23 cellular contexts compared by ENCODE assay signal in the genomic region with DNA sequence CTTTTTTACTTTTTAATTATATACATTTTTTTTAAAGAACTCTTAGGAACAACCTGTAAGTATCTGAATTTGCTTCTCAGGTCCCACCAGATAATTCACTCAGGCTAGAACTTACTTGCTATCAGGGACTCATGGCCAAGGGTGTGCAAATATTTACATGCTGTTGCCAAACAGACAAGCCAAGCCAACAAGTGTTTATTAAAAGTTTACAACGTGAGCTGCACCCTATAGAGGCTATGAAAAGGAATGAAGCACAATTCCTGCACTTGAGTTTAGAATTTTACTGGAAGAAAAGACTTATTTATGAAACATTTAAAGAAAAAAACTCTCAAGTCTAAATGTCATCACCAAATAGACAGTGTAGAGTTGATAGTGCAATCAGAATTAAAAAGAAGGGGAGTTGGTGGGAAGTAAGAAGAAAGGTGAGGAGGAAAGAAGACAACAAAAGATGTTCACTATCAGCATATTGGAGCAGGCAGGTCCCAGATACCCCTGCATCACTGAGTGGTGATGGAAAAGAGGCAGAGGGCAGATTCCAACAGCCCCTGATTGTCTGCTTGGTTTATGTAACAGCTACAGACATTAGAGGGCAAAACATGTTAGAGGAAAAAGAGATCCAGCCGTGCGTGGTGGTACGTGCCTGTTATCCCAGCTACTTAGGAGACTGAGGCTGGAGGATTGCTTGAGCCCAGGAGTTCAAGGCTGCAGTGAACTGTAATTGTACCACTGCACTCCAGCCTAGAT. TPM values are rescaled to one million over a fixed set of nuclear protein-coding genes. Genes with fewer than 3 reads are reported as not detected.
A peak's percentile ranks its signal among the peaks of the same experiment; 100 is the strongest.
DNase-seq lines count a peak whose midpoint lies in the region; ATAC-seq, FAIRE-seq and TF ChIP-seq lines count a peak whose summit lies in the region.
"Had no signal": no experiment of that assay in that cellular context is flagged by ENCODE, and none has a peak within 500 bp of the region (broad histone marks: within the 10 kb centered on the region; RNA-seq: fewer than 3 reads in every experiment).

No MANE protein-coding gene starts in this region.

- H2AFZ ChIP-seq in PC-3 (ENCODE audit: low read length), result no peak overlapping the region
- H2AFZ ChIP-seq in HepG2 (ENCODE audit: low read length), result no peak overlapping the region
- H2AFZ ChIP-seq: PC-9 had no signal

- no peaks in the 10 kb centered on the region for H3K9me2 ChIP-seq in PC-3 (replicated peaks; ENCODE audit: low read length)

- TF ChIP-seq RAD21 in HepG2 (CRISPR knock-in tag; IDR thresholded peaks at IDR 0.05), result no peak

- H3K4me2 ChIP-seq in PC-3 (ENCODE audit: low read length) (no peak overlapping the region), HepG2 (ENCODE audit: low read depth, low read length) (peak overlapping the region; percentile 9; the same call in 1 of the 2 replicates)
- H3K4me2 ChIP-seq: BLaER1, PC-9 had no signal

- BruUV-seq in MCF 10A (replicated peaks; lab: Mats Ljungman, UMichigan) (no TSS peak), PC-3 (replicated peaks; lab: Mats Ljungman, UMichigan) (no TSS peak), HepG2 (replicated peaks; lab: Mats Ljungman, UMichigan) (no TSS peak)

- no peak overlapping the region for H3K9ac ChIP-seq in PC-3 (ENCODE audit: low read length)
- H3K9ac ChIP-seq in HepG2 (ENCODE audit: insufficient read depth, low read depth, low read length), result no peak overlapping the region
- H3K9ac ChIP-seq: BLaER1 had no signal

- H3K36me3 Mint-ChIP-seq in MCF 10A (ENCODE audit: insufficient read depth, unreplicated experiment), result peaks cover 14% of the 10 kb centered on the region
- H3K36me3 Mint-ChIP-seq: CD4-positive, CD25-positive, alpha-beta regulatory T cell had no signal

- peaks cover 34% of the 10 kb centered on the region for H3K4me1 Mint-ChIP-seq in MCF 10A (ENCODE audit: insufficient read depth, unreplicated experiment)

- TF ChIP-seq POLR2A in HepG2 (IDR thresholded peaks at IDR 0.05; ENCODE audit: insufficient read depth in 1 of 2, low read depth in 2 of 2, low read length in 2 of 2) (no peak), GM18505 (IDR thresholded peaks at IDR 0.05; ENCODE audit: borderline replicate concordance, extremely low read depth, insufficient read depth, insufficient read length) (no peak), tibial nerve (IDR thresholded peaks at IDR 0.05) (no peak)

- FAIRE-seq in HepG2 (lab: Jason Lieb, UNC), result peak; percentile 53
- FAIRE-seq: GM19239, H54 had no signal

- H3K27me3 ChIP-seq in PC-3 (ENCODE audit: low read length) (no peaks in the 10 kb centered on the region), HepG2 (ENCODE audit: control insufficient read depth in 1 of 2, insufficient read depth in 2 of 2, low read length in 2 of 2) (no peaks in the 10 kb centered on the region), upper lobe of right lung (no peaks in the 10 kb centered on the region), tibial nerve (no peaks in the 10 kb centered on the region)
- H3K27me3 ChIP-seq: BLaER1 had no signal

- no peaks in the 10 kb centered on the region for H3K9me3 Mint-ChIP-seq in MCF 10A (ENCODE audit: unreplicated experiment)

- TF ChIP-seq EP300 in HepG2 (IDR thresholded peaks at IDR 0.05; ENCODE audit: low read depth in 2 of 2, low read length in 2 of 2), result peak in 1 of 2 experiments; percentile 29; a peak in 1 of 4 replicates
- no peak for TF ChIP-seq EP300 in HepG2 (CRISPR knock-in tag; IDR thresholded peaks at IDR 0.05; ENCODE audit: borderline replicate concordance)
- TF ChIP-seq EP300 in tibial nerve (IDR thresholded peaks at IDR 0.05), result no peak

- no peak overlapping the region for H3K27ac Mint-ChIP-seq in MCF 10A (ENCODE audit: low read depth, unreplicated experiment)
- H3K27ac Mint-ChIP-seq: CD4-positive, CD25-positive, alpha-beta regulatory T cell had no signal

- H4K20me1 ChIP-seq in PC-3 (ENCODE audit: low read length) (no peaks in the 10 kb centered on the region), HepG2 (ENCODE audit: insufficient read depth, low read length) (no peaks in the 10 kb centered on the region)
- H4K20me1 ChIP-seq: BLaER1 had no signal

- H3K4me1 ChIP-seq in PC-3 (ENCODE audit: insufficient read depth, low read length) (no peaks in the 10 kb centered on the region), HepG2 (ENCODE audit: insufficient read depth, low read length) (peaks cover 45% of the 10 kb centered on the region), upper lobe of right lung (no peaks in the 10 kb centered on the region), tibial nerve (no peaks in the 10 kb centered on the region)
- H3K4me1 ChIP-seq: BLaER1 had no signal

- WGBS in HepG2 (ENCODE audit: low lambda C conversion rate), result 35% methylated on average over 4 of the region's 4 CpGs
- 61 to 65% methylated on average over 4 of the region's 4 CpGs for whole genome bisulfite sequencing in tibial nerve, 2 donors

- no peaks in the 10 kb centered on the region for H3K36me3 ChIP-seq in PC-3 (ENCODE audit: low read depth, low read length)
- no peaks in the 10 kb centered on the region for H3K36me3 ChIP-seq in HepG2 (replicated peaks in 1 of 2; ENCODE audit: control insufficient read depth in 1 of 2, insufficient read depth in 2 of 2, low read length in 2 of 2)
- H3K36me3 ChIP-seq in upper lobe of right lung, result no peaks in the 10 kb centered on the region
- H3K36me3 ChIP-seq in tibial nerve, result no peaks in the 10 kb centered on the region
- H3K36me3 ChIP-seq: BLaER1 had no signal

- POLR2A ChIA-PET in MCF 10A (lab: Yijun Ruan, JAX), result interaction anchor here (0.6 to 1.4 kb wide), 3 partner anchors 17 to 1500 kb away, joined by 3 to 5 read pairs (median 4); a partner anchor contains a TSS
- POLR2A ChIA-PET in PC-3 (lab: Charles Lee; ENCODE audit: unreplicated experiment), result no interaction called here
- POLR2A ChIA-PET in HepG2 (lab: Yijun Ruan, JAX), result interaction anchor here (1.0 to 1.5 kb wide), 3 partner anchors 10 to 23 kb away, joined by 4 to 5 read pairs (median 4); no protein-coding TSS in a partner anchor

- no peaks in the 10 kb centered on the region for H3K27me3 Mint-ChIP-seq in MCF 10A (ENCODE audit: insufficient read depth, unreplicated experiment)
- H3K27me3 Mint-ChIP-seq: CD4-positive, CD25-positive, alpha-beta regulatory T cell had no signal

- peak; percentile 42 to 48 for DNase-seq in T47D (ENCODE audit: low read depth in 1 of 2, low spot score in 1 of 2)
- no peak for DNase-seq in MCF 10A (ENCODE audit: unreplicated experiment)
- no peak for DNase-seq in PC-3
- DNase-seq in HepG2 (ENCODE audit: low spot score), result peak; percentile 36
- no peak for DNase-seq in upper lobe of right lung
- no peak for DNase-seq in tibial nerve (ENCODE audit: low spot score in 2 of 2)
- DNase-seq: CD4-positive, CD25-positive, alpha-beta regulatory T cell; KBM-7; MM.1S; NCI-H2081; NCI-H2171 treated with DMSO at 0.1 percent for 48 hours; NCI-H446; NCI-H524 treated with DMSO at 0.1 percent for 48 hours; NCI-H774; PC-9; RPMI8226; SHP77 treated with DMSO at 0.1 percent for 48 hours; T-helper 1 cell had no signal

- intact Hi-C loops in MCF 10A (cut with micrococcal nuclease) (no loop called here), PC-3 (cut with micrococcal nuclease) (loop anchor here (10.0 kb wide), 1 partner anchor 476 kb away; a partner anchor contains a TSS), HepG2 (cut with micrococcal nuclease; ENCODE audit: unreplicated experiment) (loop anchor here (2.0 kb wide), 1 partner anchor 32 kb away; a partner anchor contains a TSS), upper lobe of right lung (cut with DNase I) (no loop called here)

- in situ Hi-C loops in T47D (cut with HindIII; ENCODE audit: low pct_unique_long_range_greater_than_20kb, low sequenced_read_pairs), result no loop called here
- in situ Hi-C loops in HepG2 (cut with HindIII; ENCODE audit: extremely low pct_ligation_motif_present, low pct_unique_long_range_greater_than_20kb), result no loop called here

- H3K27ac ChIP-seq in PC-3 (ENCODE audit: low read length) (no peak overlapping the region), HepG2 (ENCODE audit: extremely low read length, insufficient read depth, low read length) (no peak overlapping the region), upper lobe of right lung (no peak overlapping the region), tibial nerve (no peak overlapping the region)
- H3K27ac ChIP-seq: BLaER1, PC-9 had no signal

- no peak overlapping the region for H3K4me3 Mint-ChIP-seq in MCF 10A (ENCODE audit: unreplicated experiment)
- H3K4me3 Mint-ChIP-seq: CD4-positive, CD25-positive, alpha-beta regulatory T cell had no signal

- TF ChIP-seq CTCF in MCF 10A (IDR thresholded peaks at IDR 0.05; ENCODE audit: unreplicated experiment) (no peak), PC-3 (conservative IDR thresholded peaks at IDR 0.05; ENCODE audit: low read depth, low read length) (no peak), HepG2 (CRISPR knock-in tag; IDR thresholded peaks at IDR 0.05) (no peak), upper lobe of right lung (IDR thresholded peaks at IDR 0.05) (no peak), tibial nerve (IDR thresholded peaks at IDR 0.05) (no peak)

- H3K79me2 ChIP-seq in PC-3 (ENCODE audit: low read length) (no peaks in the 10 kb centered on the region), HepG2 (ENCODE audit: insufficient read depth, low read length) (no peaks in the 10 kb centered on the region)

- CTCF ChIA-PET in MCF 10A (lab: Yijun Ruan, JAX) (interaction anchor here (0.5 to 0.8 kb wide), 2 partner anchors 10 to 22 kb away, joined by 3 read pairs; no protein-coding TSS in a partner anchor), PC-3 (lab: Charles Lee) (no interaction called here), HepG2 (lab: Yijun Ruan, JAX; ENCODE audit: low intra/inter-chr PET ratio, low total read pairs) (no interaction called here)

- no peaks in the 10 kb centered on the region for H3F3A ChIP-seq in PC-3 (ENCODE audit: low read length, unreplicated experiment)

- ATAC-seq in PC-3, result peak; percentile 73
- peak; percentile 92 for ATAC-seq in HepG2
- ATAC-seq in upper lobe of right lung, result peak; percentile 29
- no peak for ATAC-seq in GM18505 (IDR thresholded peaks at IDR 0.05; ENCODE audit: unreplicated experiment)
- ATAC-seq in HG03469 (IDR thresholded peaks at IDR 0.05; ENCODE audit: unreplicated experiment), result no peak

- H3K9me3 ChIP-seq in PC-3 (ENCODE audit: low read length), result no peaks in the 10 kb centered on the region
- no peaks in the 10 kb centered on the region for H3K9me3 ChIP-seq in HepG2 (ENCODE audit: low read length)
- H3K9me3 ChIP-seq in upper lobe of right lung, result no peaks in the 10 kb centered on the region
- H3K9me3 ChIP-seq in tibial nerve, result no peaks in the 10 kb centered on the region
- H3K9me3 ChIP-seq: BLaER1 had no signal

- H3K4me3 ChIP-seq in PC-3 (ENCODE audit: low read length) (no peak overlapping the region), HepG2 (replicated peaks in 1 of 3; ENCODE audit: insufficient read depth in 1 of 3, low read depth in 2 of 3, low read length in 3 of 3) (no peak overlapping the region), upper lobe of right lung (no peak overlapping the region), tibial nerve (no peak overlapping the region)
- H3K4me3 ChIP-seq: BLaER1, PC-9 had no signal

RNA-seq across cellular contexts. Expression of a gene that starts 32.8 kb away (rescaled TPM):
- total RNA-seq in MCF 10A (2022) (14.9 and 29.6 TPM in 2 replicates), PC-3 (2014; rRNA removed) (5.9 and 6.2 TPM in 2 replicates), HepG2 (2016; rRNA removed; fragmentation: Illumina TruSeq; extraction: Trizol) (3.1 and 3.7 TPM in 2 replicates), upper lobe of right lung (12.4 TPM), tibial nerve (1 to 10 TPM; 1.0 to 5.1 (median 2.0) TPM)
- 2.1 and 2.2 TPM in 2 replicates for total RNA-seq in HepG2 (2016; cell fraction: cytosol; rRNA removed; fragmentation: Illumina TruSeq; extraction: Trizol; ENCODE audit: low read depth)
- total RNA-seq in HepG2 (2016; cell fraction: insoluble cytoplasmic fraction; rRNA removed; fragmentation: Illumina TruSeq; extraction: Trizol), result 2.6 and 3.8 TPM in 2 replicates
- total RNA-seq in HepG2 (2016; cell fraction: membrane; rRNA removed; fragmentation: Illumina TruSeq; extraction: Trizol), result 2.4 and 3.8 TPM in 2 replicates
- 7.9 and 8.9 TPM in 2 replicates for total RNA-seq in HepG2 (2016; cell fraction: nucleus; rRNA removed; fragmentation: Illumina TruSeq; extraction: Trizol)
- 2.6 and 2.8 TPM in 2 replicates for polyA plus RNA-seq in HepG2 (2011; rRNA removed)
- polyA plus RNA-seq in HepG2 (2011; cell fraction: cytosol; rRNA removed), result 1.7 and 2.1 TPM in 2 replicates
- polyA plus RNA-seq in HepG2 (2011; cell fraction: nucleus; rRNA removed), result 4.9 and 6.9 TPM in 2 replicates
- polyA plus RNA-seq in HepG2 (2012), result 1.7 and 2.5 TPM in 2 replicates
- polyA plus RNA-seq in HepG2 (2016; cell fraction: cytosol; fragmentation: Illumina TruSeq; extraction: Trizol; ENCODE audit: low read depth), result 0.76 and 1.0 TPM in 2 replicates
- polyA plus RNA-seq in HepG2 (2016; cell fraction: insoluble cytoplasmic fraction; fragmentation: Illumina TruSeq; extraction: Trizol; ENCODE audit: low read depth), result 2.7 and 3.7 TPM in 2 replicates
- 1.4 and 1.7 TPM in 2 replicates for polyA plus RNA-seq in HepG2 (2016; cell fraction: membrane; fragmentation: Illumina TruSeq; extraction: Trizol; ENCODE audit: low read depth)
- polyA plus RNA-seq in HepG2 (2016; cell fraction: nucleus; fragmentation: Illumina TruSeq; extraction: Trizol; ENCODE audit: insufficient read depth, low read depth), result 11.0 and 12.4 TPM in 2 replicates
- 4.5 and 13.0 TPM in 2 replicates for polyA minus RNA-seq in HepG2 (2011; rRNA and poly(A)+ RNA removed; ENCODE audit: low replicate concordance)
- 2.0 and 2.5 TPM in 2 replicates for polyA minus RNA-seq in HepG2 (2011; cell fraction: cytosol; rRNA and poly(A)+ RNA removed)
- polyA minus RNA-seq in HepG2 (2011; cell fraction: nucleus; rRNA and poly(A)+ RNA removed), result 8.4 and 9.1 TPM in 2 replicates

Comparison
In these comparisons a context has a peak if more than half of its experiments do, and no peak if none do; other contexts are left out.
1. DNase-seq: peak in T47D (2 of 2) and HepG2 (single experiment); none in MCF 10A (single experiment), PC-3 (single experiment), upper lobe of right lung (single experiment) and tibial nerve (0 of 2).
2. ATAC-seq: peak in PC-3 (single experiment), HepG2 (single experiment) and upper lobe of right lung (single experiment); none in GM18505 (single experiment) and HG03469 (single experiment).
3. intact Hi-C loops: an anchor here in PC-3 (10.0 kb wide) and HepG2 (2.0 kb wide); none called in MCF 10A and upper lobe of right lung.